26 cellular contexts compared by ENCODE assay signal in genomic region chr17:41585301-41585700, GRCh38. TPM values are rescaled to one million over a fixed set of nuclear protein-coding genes. Genes with fewer than 3 reads are reported as not detected.
"Had no signal": no experiment of that assay in that cellular context is flagged by ENCODE, and none has a peak within 500 bp of the region (broad histone marks: within the 10 kb centered on the region; RNA-seq: fewer than 3 reads in every experiment).

No MANE protein-coding gene starts in this region.

- H3K4me1 Mint-ChIP-seq: activated CD4-positive, alpha-beta T cell treated with anti-CD3 and anti-CD28 coated beads for 36 hours; activated naive CD4-positive, alpha-beta T cell treated with anti-CD3 and anti-CD28 coated beads, Interleukin-2, amount 10 ng/mL, durations not matched to agents 7 days and 5 days; nephron progenitor cell; stimulated activated memory B cell treated with anti-CD40 and anti-IgM and Interleukin-4, amounts not matched to agents 10 μg/mL and 1 μg/mL and 100 μg/mL, for 72 hours; T-cell had no signal

- H3K36me3 ChIP-seq: cardiac muscle cell, right lobe of liver, stomach, transverse colon had no signal

- DNase-seq: activated CD4-positive, alpha-beta T cell treated with anti-CD3 and anti-CD28 coated beads for 36 hours; activated CD4-positive, alpha-beta T cell treated with anti-CD3 and anti-CD28 coated beads, Interleukin-2, amount 50 U/mL, for 4 hours; activated effector memory CD4-positive, alpha-beta T cell treated with Interleukin-2 at 50 U/mL for 16 hours; activated naive CD4-positive, alpha-beta T cell treated with anti-CD3 and anti-CD28 coated beads, Interleukin-2, amount 10 ng/mL, durations not matched to agents 7 days and 5 days; activated T-cell treated with anti-CD3 and anti-CD28 coated beads, Interleukin-2, amount 50 U/mL, for 72 hours; amygdala; cortex of kidney; erythroblast; glutamatergic neuron; hypothalamus; mesenchymal stem cell; mucosa of descending colon; nephron progenitor cell; occipital lobe; right lobe of liver; stimulated activated CD4-positive, alpha-beta T cell treated with anti-CD3 and anti-CD28 coated beads, Interleukin-15, amount 100 ng/mL, for 24 hours; stomach; T-cell; transverse colon had no signal

- H3K4me3 Mint-ChIP-seq: activated CD4-positive, alpha-beta T cell treated with anti-CD3 and anti-CD28 coated beads for 36 hours; activated naive CD4-positive, alpha-beta T cell treated with anti-CD3 and anti-CD28 coated beads, Interleukin-2, amount 10 ng/mL, durations not matched to agents 7 days and 5 days; activated T-cell treated with anti-CD3 and anti-CD28 coated beads, Interleukin-2, amount 50 U/mL, for 72 hours; endodermal cell; nephron progenitor cell; stimulated activated memory B cell treated with anti-CD40 and anti-IgM and Interleukin-4, amounts not matched to agents 10 μg/mL and 1 μg/mL and 100 μg/mL, for 72 hours; T-cell had no signal

- H3K4me1 ChIP-seq: right lobe of liver, stomach had no signal

- H3K27me3 ChIP-seq: cardiac muscle cell, right lobe of liver, transverse colon had no signal

- H3K27ac ChIP-seq: cardiac muscle cell, right lobe of liver, stomach, transverse colon had no signal

- H3K9me3 Mint-ChIP-seq: activated naive CD4-positive, alpha-beta T cell treated with anti-CD3 and anti-CD28 coated beads, Interleukin-2, amount 10 ng/mL, durations not matched to agents 7 days and 5 days; activated T-cell treated with anti-CD3 and anti-CD28 coated beads, Interleukin-2, amount 50 U/mL, for 72 hours; endodermal cell; nephron progenitor cell; stimulated activated memory B cell treated with anti-CD40 and anti-IgM and Interleukin-4, amounts not matched to agents 10 μg/mL and 1 μg/mL and 100 μg/mL, for 72 hours; T-cell had no signal

- H3K27ac Mint-ChIP-seq: activated CD4-positive, alpha-beta T cell treated with anti-CD3 and anti-CD28 coated beads for 36 hours; activated naive CD4-positive, alpha-beta T cell treated with anti-CD3 and anti-CD28 coated beads, Interleukin-2, amount 10 ng/mL, durations not matched to agents 7 days and 5 days; activated T-cell treated with anti-CD3 and anti-CD28 coated beads, Interleukin-2, amount 50 U/mL, for 72 hours; endodermal cell; nephron progenitor cell; stimulated activated memory B cell treated with anti-CD40 and anti-IgM and Interleukin-4, amounts not matched to agents 10 μg/mL and 1 μg/mL and 100 μg/mL, for 72 hours; T-cell had no signal

- H3K36me3 Mint-ChIP-seq: activated naive CD4-positive, alpha-beta T cell treated with anti-CD3 and anti-CD28 coated beads, Interleukin-2, amount 10 ng/mL, durations not matched to agents 7 days and 5 days; stimulated activated memory B cell treated with anti-CD40 and anti-IgM and Interleukin-4, amounts not matched to agents 10 μg/mL and 1 μg/mL and 100 μg/mL, for 72 hours; T-cell had no signal

- H3K9me3 ChIP-seq: mucosa of descending colon, right lobe of liver, stomach, transverse colon had no signal

- H3K4me3 ChIP-seq: cardiac muscle cell, mucosa of descending colon, right lobe of liver, stomach, transverse colon had no signal

RNA-seq across cellular contexts. Expression of gene KRT14, which starts 1.4 kb away (rescaled TPM):
- total RNA-seq: activated CD4-positive, alpha-beta T cell treated with anti-CD3 and anti-CD28 coated beads for 36 hours; activated T-cell treated with anti-CD3 and anti-CD28 coated beads, Interleukin-2, amount 50 U/mL, for 72 hours; cardiac muscle cell; cerebellum; endodermal cell; frontal cortex; liver; T-cell had no signal
- polyA plus RNA-seq: liver had no signal

RNA-seq across cellular contexts. Expression of gene KRT9, which starts 13.4 kb away (rescaled TPM):
- total RNA-seq: activated CD4-positive, alpha-beta T cell treated with anti-CD3 and anti-CD28 coated beads for 36 hours; activated T-cell treated with anti-CD3 and anti-CD28 coated beads, Interleukin-2, amount 50 U/mL, for 72 hours; cardiac muscle cell; cerebellum; endodermal cell; frontal cortex; liver; mucosa of descending colon; occipital lobe; right lobe of liver; stomach; T-cell; temporal lobe; transverse colon had no signal
- polyA plus RNA-seq: cardiac muscle cell, liver, stomach had no signal

RNA-seq across cellular contexts. Expression of gene KRT16, which starts 27.3 kb away (rescaled TPM):
- total RNA-seq: activated CD4-positive, alpha-beta T cell treated with anti-CD3 and anti-CD28 coated beads for 36 hours; activated T-cell treated with anti-CD3 and anti-CD28 coated beads, Interleukin-2, amount 50 U/mL, for 72 hours; cardiac muscle cell; cerebellum; endodermal cell; frontal cortex; liver; mucosa of descending colon; occipital lobe; right lobe of liver; T-cell had no signal
- polyA plus RNA-seq: liver had no signal

RNA-seq across cellular contexts. Expression of gene KRT17, which starts 39.1 kb away (rescaled TPM):
- total RNA-seq: activated CD4-positive, alpha-beta T cell treated with anti-CD3 and anti-CD28 coated beads for 36 hours; cardiac muscle cell; endodermal cell; liver; right lobe of liver; T-cell had no signal

RNA-seq across cellular contexts. Expression of gene KRT19, which starts 57.2 kb away (rescaled TPM):
- total RNA-seq: activated CD4-positive, alpha-beta T cell treated with anti-CD3 and anti-CD28 coated beads for 36 hours; activated T-cell treated with anti-CD3 and anti-CD28 coated beads, Interleukin-2, amount 50 U/mL, for 72 hours had no signal
